ENCODE assay signal across 1 cellular context in genomic region chr7:29270979-29271658, GRCh38.
TF ChIP-seq lines count a peak whose summit lies in the region.

No MANE protein-coding gene starts in this region.

TF ChIP-seq in H1, 55 proteins besides CTCF, POLR2A, EP300 and RAD21 (continued from another document):
- no peak for TF ChIP-seq CHD7 (IDR thresholded peaks at IDR 0.05; ENCODE audit: insufficient replicate concordance, low read length)
- no peak for TF ChIP-seq E2F6 (IDR thresholded peaks at IDR 0.05)
- TF ChIP-seq JUN (IDR thresholded peaks at IDR 0.05; ENCODE audit: low read depth, low read length), result no peak
- TF ChIP-seq TAF1 (IDR thresholded peaks at IDR 0.05; ENCODE audit: low read depth, low read length), result no peak
- no peak for TF ChIP-seq BACH1 (IDR thresholded peaks at IDR 0.05; ENCODE audit: low read length)
- no peak for TF ChIP-seq RXRA (IDR thresholded peaks at IDR 0.05; ENCODE audit: insufficient read depth, low read depth, low read length)
- no peak for TF ChIP-seq POLR2AphosphoS5 (IDR thresholded peaks at IDR 0.05; ENCODE audit: low read depth, low read length)
- TF ChIP-seq TEAD4 (IDR thresholded peaks at IDR 0.05; ENCODE audit: low read depth, low read length), result no peak
- TF ChIP-seq POU5F1 (IDR thresholded peaks at IDR 0.05; ENCODE audit: low read depth, low read length), result no peak
- TF ChIP-seq SUZ12 (IDR thresholded peaks at IDR 0.05; ENCODE audit: low read length), result no peak
- no peak for TF ChIP-seq RFX5 (IDR thresholded peaks at IDR 0.05; ENCODE audit: borderline replicate concordance, low read depth, low read length)
- TF ChIP-seq JUND (IDR thresholded peaks at IDR 0.05; ENCODE audit: low read length), result no peak
- TF ChIP-seq EZH2 (IDR thresholded peaks at IDR 0.05; ENCODE audit: low read depth, low read length, severe bottlenecking), result no peak
- no peak for TF ChIP-seq RBBP5 (IDR thresholded peaks at IDR 0.05; ENCODE audit: borderline replicate concordance, low read depth, low read length)
- no peak for TF ChIP-seq HDAC2 (IDR thresholded peaks at IDR 0.05; ENCODE audit: borderline replicate concordance in 1 of 2, low read depth in 2 of 2, low read length in 2 of 2)
TF ChIP-seq in H1: peak in this region for 0.
